ENCODE assay signal across 8 cellular contexts in the genomic region with DNA sequence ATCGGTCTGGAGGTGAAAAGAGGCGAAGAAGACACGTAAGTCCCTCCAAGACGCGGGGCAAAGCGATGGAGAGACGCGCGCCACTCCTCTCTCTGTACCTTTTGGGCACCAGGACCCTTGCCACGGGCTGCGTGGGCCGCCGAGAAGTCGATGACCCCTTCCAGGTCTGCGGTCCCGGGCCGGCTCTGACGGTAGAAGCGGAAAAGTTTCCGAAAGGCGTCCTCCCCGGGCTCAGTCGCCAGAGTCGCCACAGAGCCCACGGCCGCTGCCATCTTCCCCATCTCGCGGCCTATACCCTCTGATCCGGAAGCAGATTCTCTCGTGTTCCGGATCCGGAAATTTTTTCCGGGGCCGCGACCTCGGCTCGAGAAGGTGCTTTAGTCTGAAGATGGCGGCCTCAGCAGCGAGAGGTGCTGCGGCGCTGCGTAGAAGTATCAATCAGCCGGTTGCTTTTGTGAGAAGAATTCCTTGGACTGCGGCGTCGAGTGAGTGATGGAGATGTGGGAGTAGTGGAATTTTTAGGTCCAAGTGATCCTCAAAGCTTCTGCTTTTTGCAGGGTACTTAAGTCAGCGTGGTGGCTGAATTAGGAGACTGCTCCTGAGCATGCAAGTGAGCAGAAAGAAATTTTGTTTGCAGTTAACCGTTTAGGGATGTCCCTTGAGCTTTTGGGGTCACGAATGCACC. TPM values are rescaled to one million over a fixed set of nuclear protein-coding genes. Genes with fewer than 3 reads are reported as not detected.
DNase-seq lines count a peak whose midpoint lies in the region; ATAC-seq and TF ChIP-seq lines count a peak whose summit lies in the region.

A gene with protein sequence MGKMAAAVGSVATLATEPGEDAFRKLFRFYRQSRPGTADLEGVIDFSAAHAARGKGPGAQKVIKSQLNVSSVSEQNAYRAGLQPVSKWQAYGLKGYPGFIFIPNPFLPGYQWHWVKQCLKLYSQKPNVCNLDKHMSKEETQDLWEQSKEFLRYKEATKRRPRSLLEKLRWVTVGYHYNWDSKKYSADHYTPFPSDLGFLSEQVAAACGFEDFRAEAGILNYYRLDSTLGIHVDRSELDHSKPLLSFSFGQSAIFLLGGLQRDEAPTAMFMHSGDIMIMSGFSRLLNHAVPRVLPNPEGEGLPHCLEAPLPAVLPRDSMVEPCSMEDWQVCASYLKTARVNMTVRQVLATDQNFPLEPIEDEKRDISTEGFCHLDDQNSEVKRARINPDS (minus strand): TSS at position 300 of the 685 bp plus-strand sequence. CDS start 19 bp downstream, at position 281.
A gene (plus strand): TSS at position 380 of the 685 bp plus-strand sequence. CDS start 9 bp downstream, at position 389.

- under 1% methylated on average over 49 of the region's 49 CpGs for WGBS in liver

- H3K9ac ChIP-seq in liver (ENCODE audit: low read depth in 1 of 2, low read length in 2 of 2), result peak within 1 kb of the TSS; percentile 71 to 81

- DNase-seq in CD14-positive monocyte (ENCODE audit: low spot score) (peak; percentile 85), NCI-H69 (lab: John Stamatoyannopoulos, UW) (peak; percentile 94), dorsolateral prefrontal cortex (peak; percentile 79 to 94 (median 87))
- DNase-seq in activated CD4-positive, alpha-beta T cell treated with anti-CD3 and anti-CD28 coated beads, Interleukin-2, amount 50 U/mL, for 24 hours (ENCODE audit: low read depth in 1 of 2, low spot score in 1 of 2), result peak; percentile 73 to 88
- peak; percentile 90 for DNase-seq in stimulated activated CD4-positive, alpha-beta T cell treated with anti-CD3 and anti-CD28 coated beads, Interleukin-4, amount 100 ng/mL, for 24 hours

- ATAC-seq in GM19372 (IDR thresholded peaks at IDR 0.05; ENCODE audit: low read depth, unreplicated experiment) (peak; percentile 98), HG03521 (IDR thresholded peaks at IDR 0.05; ENCODE audit: unreplicated experiment) (peak; percentile 97)

- peaks cover 28% of the 10 kb centered on the region for H3K4me1 Mint-ChIP-seq in CD14-positive monocyte

- H3K27me3 ChIP-seq in dorsolateral prefrontal cortex (no peaks in the 10 kb centered on the region), liver (ENCODE audit: control insufficient read depth in 4 of 4, insufficient read depth in 4 of 4, low read length in 3 of 4) (no peaks in the 10 kb centered on the region)

- no peaks in the 10 kb centered on the region for H3K9me3 ChIP-seq in liver (ENCODE audit: control insufficient read depth in 4 of 4, low read length in 3 of 4)

- H3K9me3 Mint-ChIP-seq in CD14-positive monocyte, result no peaks in the 10 kb centered on the region

- H3K36me3 Mint-ChIP-seq in CD14-positive monocyte, result peaks cover 30 to 54% of the 10 kb centered on the region in 2 donors

- TF ChIP-seq CTCF in CD14-positive monocyte (IDR thresholded peaks at IDR 0.05) (no peak), dorsolateral prefrontal cortex (IDR thresholded peaks at IDR 0.05 in 54 of 56, conservative IDR thresholded peaks at IDR 0.05 in 2 of 56; ENCODE audit: low read depth in 1 of 56, partially characterized antibody in 56 of 56) (peak in 31 of 56 donors; percentile 9 to 52 (median 31)), liver (IDR thresholded peaks at IDR 0.05; ENCODE audit: low read depth, low read length, missing input control) (no peak)

- TF ChIP-seq RAD21 in liver (IDR thresholded peaks at IDR 0.05), result peak; percentile 26 to 47

- H3K4me3 ChIP-seq in dorsolateral prefrontal cortex (peak within 1 kb of the TSS; percentile 75 to 100 (median 94)), liver (ENCODE audit: low read depth in 1 of 3, low read length in 3 of 3) (peak within 1 kb of the TSS; percentile 91 to 98 (median 92))

- no peaks in the 10 kb centered on the region for H3K27me3 Mint-ChIP-seq in CD14-positive monocyte (ENCODE audit: low read depth in 3 of 3)

- H3K27ac ChIP-seq in dorsolateral prefrontal cortex (peak within 1 kb of the TSS in 50 of 59 donors; percentile 1 to 85 (median 66)), liver (ENCODE audit: low read depth in 1 of 2, low read length in 2 of 2) (peak within 1 kb of the TSS in 1 of 2 donors; percentile 9)

- peak within 1 kb of the TSS; percentile 92 to 97 for H3K4me3 Mint-ChIP-seq in CD14-positive monocyte

- peak within 1 kb of the TSS; percentile 62 to 97 (median 90) for H3K27ac Mint-ChIP-seq in CD14-positive monocyte

- intact Hi-C loops in CD14-positive monocyte (cut with micrococcal nuclease) (loop anchor here (5.0 to 10.0 kb wide), 4 partner anchors 51 to 251 kb away; a partner anchor contains a TSS), dorsolateral prefrontal cortex (cut with DNase I) (loop anchor here (2.0 to 5.0 kb wide), 5 partner anchors 46 to 386 kb away; a partner anchor contains a TSS)

- H3K36me3 ChIP-seq in liver (ENCODE audit: control insufficient read depth in 4 of 4, insufficient read depth in 3 of 4, low read depth in 1 of 4, low read length in 3 of 4), result peaks cover 6 to 24% (median 17%) of the 10 kb centered on the region in 4 donors

- peaks cover 6 to 38% (median 33%) of the 10 kb centered on the region in 4 donors for H3K4me1 ChIP-seq in liver (ENCODE audit: control insufficient read depth in 4 of 4, insufficient read depth in 4 of 4, low read length in 3 of 4)

TF ChIP-seq in liver, 16 proteins besides CTCF, POLR2A, EP300 and RAD21:
- TF ChIP-seq NR2F2 (IDR thresholded peaks at IDR 0.05) (peak; percentile 92), EGR1 (IDR thresholded peaks at IDR 0.05; ENCODE audit: low read depth in 2 of 2) (peak in 1 of 2 donors; percentile 17), FOXA2 (IDR thresholded peaks at IDR 0.05) (no peak), YY1 (IDR thresholded peaks at IDR 0.05) (peak; percentile 98), SP1 (IDR thresholded peaks at IDR 0.05) (no peak), RXRA (IDR thresholded peaks at IDR 0.05) (peak; percentile 75 to 79), GABPA (IDR thresholded peaks at IDR 0.05 in 1 of 2, conservative IDR thresholded peaks at IDR 0.05 in 1 of 2) (peak; percentile 95 to 99), HNF4A (conservative IDR thresholded peaks at IDR 0.05) (peak; percentile 30), TAF1 (conservative IDR thresholded peaks at IDR 0.05) (peak; percentile 87), JUND (IDR thresholded peaks at IDR 0.05) (no peak), FOXA1 (IDR thresholded peaks at IDR 0.05) (no peak), HNF4G (IDR thresholded peaks at IDR 0.05) (no peak)
- TF ChIP-seq, protein P1, sequence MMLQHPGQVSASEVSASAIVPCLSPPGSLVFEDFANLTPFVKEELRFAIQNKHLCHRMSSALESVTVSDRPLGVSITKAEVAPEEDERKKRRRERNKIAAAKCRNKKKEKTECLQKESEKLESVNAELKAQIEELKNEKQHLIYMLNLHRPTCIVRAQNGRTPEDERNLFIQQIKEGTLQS (IDR thresholded peaks at IDR 0.05), result no peak
- TF ChIP-seq, protein P2, sequence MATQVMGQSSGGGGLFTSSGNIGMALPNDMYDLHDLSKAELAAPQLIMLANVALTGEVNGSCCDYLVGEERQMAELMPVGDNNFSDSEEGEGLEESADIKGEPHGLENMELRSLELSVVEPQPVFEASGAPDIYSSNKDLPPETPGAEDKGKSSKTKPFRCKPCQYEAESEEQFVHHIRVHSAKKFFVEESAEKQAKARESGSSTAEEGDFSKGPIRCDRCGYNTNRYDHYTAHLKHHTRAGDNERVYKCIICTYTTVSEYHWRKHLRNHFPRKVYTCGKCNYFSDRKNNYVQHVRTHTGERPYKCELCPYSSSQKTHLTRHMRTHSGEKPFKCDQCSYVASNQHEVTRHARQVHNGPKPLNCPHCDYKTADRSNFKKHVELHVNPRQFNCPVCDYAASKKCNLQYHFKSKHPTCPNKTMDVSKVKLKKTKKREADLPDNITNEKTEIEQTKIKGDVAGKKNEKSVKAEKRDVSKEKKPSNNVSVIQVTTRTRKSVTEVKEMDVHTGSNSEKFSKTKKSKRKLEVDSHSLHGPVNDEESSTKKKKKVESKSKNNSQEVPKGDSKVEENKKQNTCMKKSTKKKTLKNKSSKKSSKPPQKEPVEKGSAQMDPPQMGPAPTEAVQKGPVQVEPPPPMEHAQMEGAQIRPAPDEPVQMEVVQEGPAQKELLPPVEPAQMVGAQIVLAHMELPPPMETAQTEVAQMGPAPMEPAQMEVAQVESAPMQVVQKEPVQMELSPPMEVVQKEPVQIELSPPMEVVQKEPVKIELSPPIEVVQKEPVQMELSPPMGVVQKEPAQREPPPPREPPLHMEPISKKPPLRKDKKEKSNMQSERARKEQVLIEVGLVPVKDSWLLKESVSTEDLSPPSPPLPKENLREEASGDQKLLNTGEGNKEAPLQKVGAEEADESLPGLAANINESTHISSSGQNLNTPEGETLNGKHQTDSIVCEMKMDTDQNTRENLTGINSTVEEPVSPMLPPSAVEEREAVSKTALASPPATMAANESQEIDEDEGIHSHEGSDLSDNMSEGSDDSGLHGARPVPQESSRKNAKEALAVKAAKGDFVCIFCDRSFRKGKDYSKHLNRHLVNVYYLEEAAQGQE (IDR thresholded peaks at IDR 0.05), result peak; percentile 47
- TF ChIP-seq, protein P3, sequence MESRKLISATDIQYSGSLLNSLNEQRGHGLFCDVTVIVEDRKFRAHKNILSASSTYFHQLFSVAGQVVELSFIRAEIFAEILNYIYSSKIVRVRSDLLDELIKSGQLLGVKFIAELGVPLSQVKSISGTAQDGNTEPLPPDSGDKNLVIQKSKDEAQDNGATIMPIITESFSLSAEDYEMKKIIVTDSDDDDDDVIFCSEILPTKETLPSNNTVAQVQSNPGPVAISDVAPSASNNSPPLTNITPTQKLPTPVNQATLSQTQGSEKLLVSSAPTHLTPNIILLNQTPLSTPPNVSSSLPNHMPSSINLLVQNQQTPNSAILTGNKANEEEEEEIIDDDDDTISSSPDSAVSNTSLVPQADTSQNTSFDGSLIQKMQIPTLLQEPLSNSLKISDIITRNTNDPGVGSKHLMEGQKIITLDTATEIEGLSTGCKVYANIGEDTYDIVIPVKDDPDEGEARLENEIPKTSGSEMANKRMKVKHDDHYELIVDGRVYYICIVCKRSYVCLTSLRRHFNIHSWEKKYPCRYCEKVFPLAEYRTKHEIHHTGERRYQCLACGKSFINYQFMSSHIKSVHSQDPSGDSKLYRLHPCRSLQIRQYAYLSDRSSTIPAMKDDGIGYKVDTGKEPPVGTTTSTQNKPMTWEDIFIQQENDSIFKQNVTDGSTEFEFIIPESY (IDR thresholded peaks at IDR 0.05), result peak; percentile 31
- TF ChIP-seq, protein P4, sequence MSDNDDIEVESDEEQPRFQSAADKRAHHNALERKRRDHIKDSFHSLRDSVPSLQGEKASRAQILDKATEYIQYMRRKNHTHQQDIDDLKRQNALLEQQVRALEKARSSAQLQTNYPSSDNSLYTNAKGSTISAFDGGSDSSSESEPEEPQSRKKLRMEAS (IDR thresholded peaks at IDR 0.05), result peak; percentile 80

RNA-seq across cellular contexts. Expression of the first gene that starts in this region (rescaled TPM):
- polyA plus RNA-seq in CD14-positive monocyte (1 to 10 TPM; 3.4 to 4.2 TPM), liver (1 to 10 TPM; 4.2 to 4.9 TPM)
- total RNA-seq in dorsolateral prefrontal cortex (10 to 100 TPM in 107 of 120 experiments, 1 to 10 TPM in 13; 7.9 to 21.4 (median 12.6) TPM), liver (1 to 10 TPM; 5.1 to 6.1 TPM)

RNA-seq across cellular contexts. Expression of the second gene that starts in this region (rescaled TPM):
- polyA plus RNA-seq in CD14-positive monocyte, result 100 to 1,000 TPM; 323 to 402 TPM
- 100 to 1,000 TPM in 72 of 120 experiments, 10 to 100 TPM in 48; 60.9 to 153 (median 104) TPM for total RNA-seq in dorsolateral prefrontal cortex
- 10 to 100 TPM; 91.1 to 97.3 TPM for total RNA-seq in liver
- 100 to 1,000 TPM; 145 to 294 TPM for polyA plus RNA-seq in liver

Comparison
In these comparisons a context has a peak if more than half of its experiments do, and no peak if none do; other contexts are left out.
1. CTCF ChIP-seq: peak in dorsolateral prefrontal cortex (31 of 56); none in CD14-positive monocyte (single experiment) and liver (single experiment).
2. Peak in every context shown above with its lines, with median percentiles within 50 percentile points of each other: DNase-seq.